Comparison of ENCODE assay signal across 22 cellular contexts in the genomic region with DNA sequence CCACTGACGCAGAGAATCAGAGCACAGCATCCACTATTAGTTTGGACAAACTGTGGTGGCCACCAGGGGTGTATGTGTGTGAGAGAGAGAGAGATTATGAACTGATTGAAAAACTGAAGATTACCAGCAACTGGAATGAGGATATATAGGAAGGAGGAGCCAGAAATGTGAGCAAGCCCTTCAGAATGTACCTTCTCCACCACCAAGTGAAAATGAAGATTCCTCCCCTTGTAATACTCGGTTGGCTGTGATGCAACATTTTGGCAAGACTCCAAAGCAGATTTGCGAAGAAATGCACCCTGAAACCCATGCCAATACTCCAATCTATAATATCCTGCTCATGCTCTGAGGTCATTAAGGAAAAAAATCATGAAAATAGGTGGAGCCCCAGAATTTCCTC.
DNase-seq lines count a peak whose midpoint lies in the region; ATAC-seq and TF ChIP-seq lines count a peak whose summit lies in the region.
"Had no signal": no experiment of that assay in that cellular context is flagged by ENCODE, and none has a peak within 500 bp of the region (broad histone marks: within the 10 kb centered on the region; RNA-seq: fewer than 3 reads in every experiment).

No MANE protein-coding gene starts in this region.

- H3K9ac ChIP-seq in mammary epithelial cell (ENCODE audit: insufficient read depth, low read length): no peak overlapping the region
- H3K9ac ChIP-seq: neural progenitor cell had no signal

- H3K36me3 ChIP-seq in ACC112 (ENCODE audit: insufficient read depth, low read length): no peaks in the 10 kb centered on the region
- H3K36me3 ChIP-seq in mammary epithelial cell (ENCODE audit: insufficient read depth, low read length): no peaks in the 10 kb centered on the region
- H3K36me3 ChIP-seq: heart left ventricle, neural progenitor cell had no signal

- H3K27ac Mint-ChIP-seq in natural killer cell: no peak overlapping the region
- H3K27ac Mint-ChIP-seq: activated CD8-positive, alpha-beta memory T cell treated with anti-CD3 and anti-CD28 coated beads, Interleukin-2, amount 10 ng/mL, durations not matched to agents 7 days and 5 days; activated naive CD8-positive, alpha-beta T cell; activated T-helper 1 cell treated with anti-CD3 and anti-CD28 coated beads, Interleukin-12 subunit alpha, Interleukin-12 subunit beta, Interleukin-2, Interleukin-4 antibody, amounts not matched to agents 30 ng/mL and 10 ng/mL and 1 ng/mL, durations not matched to agents 14 hours and 24 hours and 36 hours; immature natural killer cell; neural progenitor cell; T-cell had no signal

- peak overlapping the region; percentile 44 for H3K4me2 ChIP-seq in mammary epithelial cell (ENCODE audit: insufficient read depth, low read depth, low read length)
- H3K4me2 ChIP-seq: neural progenitor cell had no signal

- H2AFZ ChIP-seq in ACC112 (ENCODE audit: low read length, unreplicated experiment) (peak overlapping the region; percentile 3), mammary epithelial cell (ENCODE audit: low read depth, low read length) (peak overlapping the region; percentile 36)
- H2AFZ ChIP-seq: neural progenitor cell had no signal

- no peak for ATAC-seq in HG02970 (IDR thresholded peaks at IDR 0.05; ENCODE audit: low FRiP score, unreplicated experiment)
- no peak for ATAC-seq in natural killer cell
- ATAC-seq: activated CD8-positive, alpha-beta memory T cell treated with anti-CD3 and anti-CD28 coated beads, Interleukin-2, amount 10 ng/mL, durations not matched to agents 7 days and 5 days; HCT116; heart left ventricle; T-cell had no signal

- H3K27me3 Mint-ChIP-seq in natural killer cell (ENCODE audit: low read depth in 2 of 2): no peaks in the 10 kb centered on the region
- H3K27me3 Mint-ChIP-seq: activated CD8-positive, alpha-beta memory T cell treated with anti-CD3 and anti-CD28 coated beads, Interleukin-2, amount 10 ng/mL, durations not matched to agents 7 days and 5 days; activated naive CD8-positive, alpha-beta T cell; T-cell had no signal

- no peaks in the 10 kb centered on the region for H3K9me3 Mint-ChIP-seq in natural killer cell
- H3K9me3 Mint-ChIP-seq: activated T-helper 1 cell treated with anti-CD3 and anti-CD28 coated beads, Interleukin-12 subunit alpha, Interleukin-12 subunit beta, Interleukin-2, Interleukin-4 antibody, amounts not matched to agents 30 ng/mL and 10 ng/mL and 1 ng/mL, durations not matched to agents 14 hours and 24 hours and 36 hours; neural progenitor cell; T-cell had no signal

- H3K79me2 ChIP-seq in ACC112 (ENCODE audit: control insufficient read depth, insufficient read depth, low read length, unreplicated experiment): no peaks in the 10 kb centered on the region
- H3K79me2 ChIP-seq in mammary epithelial cell (ENCODE audit: insufficient read depth, low read length): no peaks in the 10 kb centered on the region

- H3K4me3 Mint-ChIP-seq in natural killer cell: no peak overlapping the region
- H3K4me3 Mint-ChIP-seq: activated CD8-positive, alpha-beta memory T cell treated with anti-CD3 and anti-CD28 coated beads, Interleukin-2, amount 10 ng/mL, durations not matched to agents 7 days and 5 days; activated naive CD8-positive, alpha-beta T cell; activated T-helper 1 cell treated with anti-CD3 and anti-CD28 coated beads, Interleukin-12 subunit alpha, Interleukin-12 subunit beta, Interleukin-2, Interleukin-4 antibody, amounts not matched to agents 30 ng/mL and 10 ng/mL and 1 ng/mL, durations not matched to agents 14 hours and 24 hours and 36 hours; immature natural killer cell; neural progenitor cell; T-cell had no signal

- intact Hi-C loops in mammary epithelial cell (cut with micrococcal nuclease): loop anchor here (1.0 kb wide), 1 partner anchor 12 kb away; no protein-coding TSS in a partner anchor
- intact Hi-C loops in natural killer cell (cut with micrococcal nuclease): no loop called here

- BruUV-seq in mammary epithelial cell (replicated peaks; lab: Mats Ljungman, UMichigan): no TSS peak

- in situ Hi-C loops in mammary epithelial cell (cut with MboI; ENCODE audit: low sequenced_read_pairs in 2 of 2): no loop called here

- DNase-seq in HS-5 (ENCODE audit: low read depth) (peak; percentile 62), mammary epithelial cell (peak; percentile 63), glomerular visceral epithelial cell (ENCODE audit: extremely low spot score) (peak; percentile 17), NAMALWA (ENCODE audit: low spot score) (no peak), OCI-M1 (lab: John Stamatoyannopoulos, UW) (no peak), natural killer cell (no peak)
- DNase-seq: activated CD4-positive, alpha-beta T cell treated with anti-CD3 and anti-CD28 coated beads for 48 hours; activated CD8-positive, alpha-beta memory T cell treated with anti-CD3 and anti-CD28 coated beads, Interleukin-2, amount 10 ng/mL, durations not matched to agents 7 days and 5 days; heart left ventricle; immature natural killer cell; NCI-H1694 treated with DMSO at 0.1 percent for 48 hours; NCI-H82; SIG-M5; stimulated activated CD4-positive, alpha-beta T cell treated with anti-CD3 and anti-CD28 coated beads, Interleukin-4, amount 100 ng/mL, for 4 hours; T-cell had no signal

- peaks cover 14% of the 10 kb centered on the region for H3K4me1 ChIP-seq in ACC112 (ENCODE audit: control insufficient read depth, insufficient read depth, low read length, unreplicated experiment)
- H3K4me1 ChIP-seq in mammary epithelial cell (ENCODE audit: insufficient read depth, low read length): peaks cover 17% of the 10 kb centered on the region
- H3K4me1 ChIP-seq: heart left ventricle, neural progenitor cell had no signal

- no peaks in the 10 kb centered on the region for H4K20me1 ChIP-seq in mammary epithelial cell (ENCODE audit: insufficient read depth, low read length)

- no peak for TF ChIP-seq CTCF in mammary epithelial cell (conservative IDR thresholded peaks at IDR 0.05 in 1 of 2, IDR thresholded peaks at IDR 0.05 in 1 of 2; ENCODE audit: extremely low read depth in 1 of 2, insufficient read depth in 1 of 2, low read depth in 1 of 2, low read length in 2 of 2)
- TF ChIP-seq CTCF in natural killer cell (IDR thresholded peaks at IDR 0.05): no peak

- no peaks in the 10 kb centered on the region for H3K4me1 Mint-ChIP-seq in natural killer cell
- H3K4me1 Mint-ChIP-seq: activated CD8-positive, alpha-beta memory T cell treated with anti-CD3 and anti-CD28 coated beads, Interleukin-2, amount 10 ng/mL, durations not matched to agents 7 days and 5 days; immature natural killer cell; neural progenitor cell; T-cell had no signal

- no peaks in the 10 kb centered on the region for H3K27me3 ChIP-seq in ACC112 (ENCODE audit: insufficient read depth, low read length)
- no peaks in the 10 kb centered on the region for H3K27me3 ChIP-seq in mammary epithelial cell (ENCODE audit: insufficient read depth, low read length)
- H3K27me3 ChIP-seq: heart left ventricle, neural progenitor cell had no signal

- no peak overlapping the region for H3K4me3 ChIP-seq in ACC112 (ENCODE audit: low read depth, low read length)
- H3K4me3 ChIP-seq in mammary epithelial cell (replicated peaks in 1 of 3; ENCODE audit: insufficient read depth in 1 of 3, low read depth in 2 of 3, low read length in 3 of 3): no peak overlapping the region
- H3K4me3 ChIP-seq: heart left ventricle, neural progenitor cell had no signal

- WGBS in mammary epithelial cell (ENCODE audit: low coverage, missing lambda C conversion rate): 38% methylated on average over 3 of the region's 3 CpGs

- no peaks in the 10 kb centered on the region for H3K36me3 Mint-ChIP-seq in natural killer cell
- H3K36me3 Mint-ChIP-seq: activated CD8-positive, alpha-beta memory T cell treated with anti-CD3 and anti-CD28 coated beads, Interleukin-2, amount 10 ng/mL, durations not matched to agents 7 days and 5 days; activated naive CD8-positive, alpha-beta T cell; immature natural killer cell; neural progenitor cell; T-cell had no signal

- H3K9me3 ChIP-seq in mammary epithelial cell (replicated peaks; ENCODE audit: insufficient read depth, low read length): no peaks in the 10 kb centered on the region
- H3K9me3 ChIP-seq: heart left ventricle had no signal

- H3K27ac ChIP-seq in ACC112 (ENCODE audit: low read depth, low read length) (no peak overlapping the region), mammary epithelial cell (ENCODE audit: insufficient read depth, low read depth, low read length) (no peak overlapping the region)
- H3K27ac ChIP-seq: C4-2B, heart left ventricle, neural progenitor cell had no signal

- CTCF ChIA-PET in mammary epithelial cell (lab: Charles Lee; ENCODE audit: low non-redundant PET): no interaction called here

- dilution Hi-C loops in mammary epithelial cell (cut with HindIII; ENCODE audit: low sequenced_read_pairs): no loop called here

Comparison
In these comparisons a context has a peak if more than half of its experiments do, and no peak if none do; other contexts are left out.
1. DNase-seq: peak in HS-5 (single experiment), mammary epithelial cell (single experiment) and glomerular visceral epithelial cell (single experiment); none in NAMALWA (single experiment), OCI-M1 (single experiment) and natural killer cell (single experiment).